Comparison of ENCODE assay signal across 27 cellular contexts in genomic region chr9:68631811-68632210, GRCh38.
"Had no signal": no experiment of that assay in that cellular context is flagged by ENCODE, and none has a peak within 500 bp of the region (broad histone marks: within the 10 kb centered on the region; RNA-seq: fewer than 3 reads in every experiment).

No MANE protein-coding gene starts in this region.

- H3K4me3 Mint-ChIP-seq: activated CD4-positive, alpha-beta memory T cell treated with anti-CD3 and anti-CD28 coated beads for 36 hours; activated CD4-positive, alpha-beta T cell treated with anti-CD3 and anti-CD28 coated beads, Interleukin-2, amount 10 ng/mL, durations not matched to agents 7 days and 5 days; activated naive CD4-positive, alpha-beta T cell treated with anti-CD3 and anti-CD28 coated beads for 36 hours; activated naive CD8-positive, alpha-beta T cell; activated T-helper 17 cell treated with anti-CD3 and anti-CD28 coated beads, Interleukin-2, amount 50 U/mL, for 72 hours; brain; central memory CD8-positive, alpha-beta T cell; T-cell had no signal

- H2AFZ ChIP-seq: PC-9 had no signal

- H3K4me3 ChIP-seq: PC-9, SK-N-MC had no signal

- H3K36me3 Mint-ChIP-seq: activated CD4-positive, alpha-beta memory T cell treated with anti-CD3 and anti-CD28 coated beads for 36 hours; activated naive CD8-positive, alpha-beta T cell; brain; T-cell had no signal

- H3K4me1 Mint-ChIP-seq: activated CD4-positive, alpha-beta T cell treated with anti-CD3 and anti-CD28 coated beads, Interleukin-2, amount 10 ng/mL, durations not matched to agents 7 days and 5 days; activated T-helper 17 cell treated with anti-CD3 and anti-CD28 coated beads, Interleukin-2, amount 50 U/mL, for 72 hours; brain; central memory CD8-positive, alpha-beta T cell; T-cell had no signal

- H3K27ac ChIP-seq: PC-9, SK-N-MC, VCaP had no signal

- H3K9me3 Mint-ChIP-seq: activated CD4-positive, alpha-beta memory T cell treated with anti-CD3 and anti-CD28 coated beads for 36 hours; activated CD4-positive, alpha-beta T cell treated with anti-CD3 and anti-CD28 coated beads, Interleukin-2, amount 10 ng/mL, durations not matched to agents 7 days and 5 days; activated naive CD4-positive, alpha-beta T cell treated with anti-CD3 and anti-CD28 coated beads for 36 hours; activated T-helper 17 cell treated with anti-CD3 and anti-CD28 coated beads, Interleukin-2, amount 50 U/mL, for 72 hours; brain; central memory CD8-positive, alpha-beta T cell; T-cell had no signal

- H3K4me2 ChIP-seq: PC-9 had no signal

- DNase-seq: activated CD4-positive, alpha-beta memory T cell treated with anti-CD3 and anti-CD28 coated beads for 36 hours; activated CD4-positive, alpha-beta T cell treated with anti-CD3 and anti-CD28 coated beads, Interleukin-2, amount 10 ng/mL, durations not matched to agents 7 days and 5 days; activated CD4-positive, CD25-positive, alpha-beta regulatory T cell; activated CD8-positive, alpha-beta memory T cell treated with anti-CD3 and anti-CD28 coated beads for 24 hours; activated gamma-delta T cell; activated naive CD4-positive, alpha-beta T cell treated with anti-CD3 and anti-CD28 coated beads for 36 hours; activated T-cell treated with anti-CD3 and anti-CD28 coated beads for 4 hours; activated T-cell treated with anti-CD3 and anti-CD28 coated beads, Interleukin-2, amount 50 U/mL, for 48 hours; amygdala; Kasumi-1; KBM-7; NCI-H1048; NCI-H1930; NCI-H345; NCI-H510A; NCI-H526 treated with DMSO at 0.1 percent for 48 hours; NCI-H82; PC-9; SIG-M5; T-cell; T-helper 2 cell had no signal

- H3K27me3 Mint-ChIP-seq: central memory CD8-positive, alpha-beta T cell had no signal

- H3K27ac Mint-ChIP-seq: activated CD4-positive, alpha-beta memory T cell treated with anti-CD3 and anti-CD28 coated beads for 36 hours; activated CD4-positive, alpha-beta T cell treated with anti-CD3 and anti-CD28 coated beads, Interleukin-2, amount 10 ng/mL, durations not matched to agents 7 days and 5 days; activated naive CD4-positive, alpha-beta T cell treated with anti-CD3 and anti-CD28 coated beads for 36 hours; activated naive CD8-positive, alpha-beta T cell; activated T-helper 17 cell treated with anti-CD3 and anti-CD28 coated beads, Interleukin-2, amount 50 U/mL, for 72 hours; brain; T-cell had no signal
